1 cellular context compared by ENCODE assay signal in genomic region chr2:226791487-226792081, GRCh38.
TF ChIP-seq lines count a peak whose summit lies in the region.

No MANE protein-coding gene starts in this region.

TF ChIP-seq in Ishikawa, 13 proteins besides CTCF, POLR2A, EP300 and RAD21 (continued from another document):
- TF ChIP-seq REST (IDR thresholded peaks at IDR 0.05; ENCODE audit: low read depth) (no peak), YY1 (IDR thresholded peaks at IDR 0.05; ENCODE audit: low read depth) (peak; percentile 2; the same call in 1 of the 2 replicates), CEBPB (IDR thresholded peaks at IDR 0.05) (no peak), USF1 (IDR thresholded peaks at IDR 0.05) (no peak), FOXM1 (IDR thresholded peaks at IDR 0.05; ENCODE audit: borderline replicate concordance, low read depth) (peak; percentile 44; the same call in 1 of the 2 replicates), NFIC (IDR thresholded peaks at IDR 0.05) (0 out of 2 replicates have a peak, but pooled peaks have one; percentile 37), ZBTB7A (IDR thresholded peaks at IDR 0.05; ENCODE audit: low read depth) (peak; percentile 97)
